In genomic region chr6:3899970-3900439, GRCh38 we compare ENCODE assay signal across 22 cellular contexts. TPM values are rescaled to one million over a fixed set of nuclear protein-coding genes. Genes with fewer than 3 reads are reported as not detected.
A peak's percentile ranks its signal among the peaks of the same experiment; 100 is the strongest.
DNase-seq lines count a peak whose midpoint lies in the region; ATAC-seq and TF ChIP-seq lines count a peak whose summit lies in the region.
"Had no signal": no experiment of that assay in that cellular context is flagged by ENCODE, and none has a peak within 500 bp of the region (broad histone marks: within the 10 kb centered on the region; RNA-seq: fewer than 3 reads in every experiment).

No MANE protein-coding gene starts in this region.

- no peak for TF ChIP-seq CTCF in MCF 10A (IDR thresholded peaks at IDR 0.05; ENCODE audit: unreplicated experiment)

- H3K27me3 Mint-ChIP-seq in MCF 10A (ENCODE audit: insufficient read depth, unreplicated experiment), result no peaks in the 10 kb centered on the region

- DNase-seq in Caki2 (ENCODE audit: low read depth), result peak; percentile 55
- DNase-seq in LoVo (ENCODE audit: low spot score), result peak; percentile 51
- peak; percentile 86 for DNase-seq in MCF 10A (ENCODE audit: unreplicated experiment)
- peak; percentile 31 to 55 for DNase-seq in left colon
- no peak for DNase-seq in erythroblast (lab: John Stamatoyannopoulos, UW)
- DNase-seq in amygdala (lab: John Stamatoyannopoulos, UW), result no peak
- no peak for DNase-seq in posterior vena cava (ENCODE audit: low spot score)
- DNase-seq in activated gamma-delta T cell (lab: John Stamatoyannopoulos, UW), result no peak
- DNase-seq: activated CD4-positive, alpha-beta T cell treated with anti-CD3 and anti-CD28 coated beads, Interleukin-2, amount 50 U/mL, for 4 hours; activated CD4-positive, CD25-positive, alpha-beta regulatory T cell; activated CD8-positive, alpha-beta memory T cell treated with anti-CD3 and anti-CD28 coated beads, Interleukin-2, amount 50 U/mL, for 4 hours; dorsolateral prefrontal cortex; HCEC 1CT; heart right ventricle; mesendoderm; MM.1S; naive B cell; stimulated activated CD4-positive, alpha-beta T cell treated with anti-CD3 and anti-CD28 coated beads, Interleukin-4, amount 100 ng/mL, for 1 hour; stimulated activated naive B cell treated with anti-CD40 and anti-IgM and Interleukin-4, amounts not matched to agents 10 μg/mL and 1 μg/mL and 100 μg/mL, for 72 hours had no signal

- CTCF ChIA-PET in MCF 10A (lab: Yijun Ruan, JAX), result interaction anchor here (0.8 to 1.5 kb wide), 2 partner anchors 12 to 33 kb away, joined by 5 read pairs; no protein-coding TSS in a partner anchor

- no peak overlapping the region for H3K4me3 Mint-ChIP-seq in MCF 10A (ENCODE audit: unreplicated experiment)
- H3K4me3 Mint-ChIP-seq: activated naive CD4-positive, alpha-beta T cell treated with anti-CD3 and anti-CD28 coated beads, Interleukin-2, amount 50 U/mL, for 24 hours; central memory CD8-positive, alpha-beta T cell; IgD-negative memory B cell; naive B cell; stimulated activated naive B cell treated with anti-CD40 and anti-IgM and Interleukin-4, amounts not matched to agents 10 μg/mL and 1 μg/mL and 100 μg/mL, for 72 hours had no signal

- H3K9me3 Mint-ChIP-seq in MCF 10A (ENCODE audit: unreplicated experiment), result no peaks in the 10 kb centered on the region
- H3K9me3 Mint-ChIP-seq: activated naive CD4-positive, alpha-beta T cell treated with anti-CD3 and anti-CD28 coated beads, Interleukin-2, amount 50 U/mL, for 24 hours; central memory CD8-positive, alpha-beta T cell; IgD-negative memory B cell; naive B cell; stimulated activated naive B cell treated with anti-CD40 and anti-IgM and Interleukin-4, amounts not matched to agents 10 μg/mL and 1 μg/mL and 100 μg/mL, for 72 hours had no signal

- no peak overlapping the region for H3K27ac Mint-ChIP-seq in MCF 10A (ENCODE audit: low read depth, unreplicated experiment)
- H3K27ac Mint-ChIP-seq: activated naive CD4-positive, alpha-beta T cell treated with anti-CD3 and anti-CD28 coated beads, Interleukin-2, amount 50 U/mL, for 24 hours; IgD-negative memory B cell; stimulated activated naive B cell treated with anti-CD40 and anti-IgM and Interleukin-4, amounts not matched to agents 10 μg/mL and 1 μg/mL and 100 μg/mL, for 72 hours had no signal

- H3K36me3 Mint-ChIP-seq in MCF 10A (ENCODE audit: insufficient read depth, unreplicated experiment), result no peaks in the 10 kb centered on the region
- H3K36me3 Mint-ChIP-seq: activated naive CD4-positive, alpha-beta T cell treated with anti-CD3 and anti-CD28 coated beads, Interleukin-2, amount 50 U/mL, for 24 hours; IgD-negative memory B cell; stimulated activated naive B cell treated with anti-CD40 and anti-IgM and Interleukin-4, amounts not matched to agents 10 μg/mL and 1 μg/mL and 100 μg/mL, for 72 hours had no signal

- ATAC-seq in left colon, result peak; percentile 44
- ATAC-seq: heart right ventricle; stimulated activated naive B cell treated with anti-CD40 and anti-IgM and Interleukin-4, amounts not matched to agents 10 μg/mL and 1 μg/mL and 100 μg/mL, for 72 hours had no signal

- POLR2A ChIA-PET in MCF 10A (lab: Yijun Ruan, JAX), result interaction anchor here (1.1 to 1.4 kb wide), 2 partner anchors 13 to 150 kb away, joined by 4 to 8 read pairs; no protein-coding TSS in a partner anchor

- no peak for TF ChIP-seq POLR2A in erythroblast (IDR thresholded peaks at IDR 0.05; ENCODE audit: low read length)

- intact Hi-C loops in MCF 10A (cut with micrococcal nuclease), result no loop called here
- intact Hi-C loops in left colon (cut with DNase I, micrococcal nuclease), result no loop called here
- intact Hi-C loops in posterior vena cava (cut with DNase I), result no loop called here

- in situ Hi-C loops in Caki2 (cut with HindIII; ENCODE audit: low pct_unique_long_range_greater_than_20kb, low sequenced_read_pairs), result no loop called here

- H3K4me1 Mint-ChIP-seq in MCF 10A (ENCODE audit: insufficient read depth, unreplicated experiment), result peaks cover 17% of the 10 kb centered on the region
- H3K4me1 Mint-ChIP-seq: activated naive CD4-positive, alpha-beta T cell treated with anti-CD3 and anti-CD28 coated beads, Interleukin-2, amount 50 U/mL, for 24 hours; central memory CD8-positive, alpha-beta T cell; naive B cell had no signal

- BruUV-seq in MCF 10A (replicated peaks; lab: Mats Ljungman, UMichigan), result no TSS peak

RNA-seq across cellular contexts. Expression of gene FAM50B, which starts 50.8 kb away (rescaled TPM):
- 34.0 and 42.6 TPM in 2 replicates for total RNA-seq in Caki2 (2014; rRNA removed; shearing (Covaris generic); ENCODE audit: low replicate concordance)
- total RNA-seq in MCF 10A (2022) (4.0 and 4.3 TPM in 2 replicates), left colon (1 to 10 TPM; 2.7 to 5.1 TPM), posterior vena cava (1 to 10 TPM; 4.8 to 7.5 TPM)

Comparison
In these comparisons a context has a peak if more than half of its experiments do, and no peak if none do; other contexts are left out.
1. DNase-seq: peak in Caki2 (single experiment), LoVo (single experiment), MCF 10A (single experiment) and left colon (2 of 2); none in erythroblast (0 of 2), amygdala (0 of 56), posterior vena cava (single experiment) and activated gamma-delta T cell (single experiment).